16 cellular contexts compared by ENCODE assay signal in genomic region chr2:135607561-135607960, GRCh38.
"Had no signal": no experiment of that assay in that cellular context is flagged by ENCODE, and none has a peak within 500 bp of the region (broad histone marks: within the 10 kb centered on the region; RNA-seq: fewer than 3 reads in every experiment).

No MANE protein-coding gene starts in this region.

- H3K27me3 ChIP-seq: body of pancreas, esophagus squamous epithelium, left lung, thyroid gland, uterus had no signal

- H3K4me1 Mint-ChIP-seq: activated naive CD8-positive, alpha-beta T cell treated with anti-CD3 and anti-CD28 coated beads, Interleukin-2, amount 50 U/mL, for 24 hours; nephron progenitor cell; T-cell had no signal

- H3K4me3 Mint-ChIP-seq: activated CD8-positive, alpha-beta T cell treated with anti-CD3 and anti-CD28 coated beads for 36 hours; activated naive CD8-positive, alpha-beta T cell treated with anti-CD3 and anti-CD28 coated beads, Interleukin-2, amount 50 U/mL, for 24 hours; nephron progenitor cell; T-cell had no signal

- H3K4me3 ChIP-seq: body of pancreas, esophagus squamous epithelium, left lung, SK-N-MC, thyroid gland, uterus had no signal

- H3K36me3 ChIP-seq: thyroid gland, uterus had no signal

- H3K9me3 Mint-ChIP-seq: activated CD8-positive, alpha-beta T cell treated with anti-CD3 and anti-CD28 coated beads for 36 hours; activated naive CD8-positive, alpha-beta T cell treated with anti-CD3 and anti-CD28 coated beads, Interleukin-2, amount 50 U/mL, for 24 hours; nephron progenitor cell; T-cell had no signal

- ATAC-seq: activated CD8-positive, alpha-beta T cell treated with anti-CD3 and anti-CD28 coated beads for 36 hours; activated naive CD8-positive, alpha-beta T cell treated with anti-CD3 and anti-CD28 coated beads, Interleukin-2, amount 50 U/mL, for 24 hours; body of pancreas; left lung; T-cell had no signal

- H3K4me1 ChIP-seq: body of pancreas, left lung, uterus had no signal

- DNase-seq: activated CD8-positive, alpha-beta memory T cell treated with anti-CD3 and anti-CD28 coated beads, Interleukin-2, amount 50 U/mL, for 4 hours; activated CD8-positive, alpha-beta T cell treated with anti-CD3 and anti-CD28 coated beads for 36 hours; activated naive CD4-positive, alpha-beta T cell treated with Interleukin-2 at 50 U/mL for 16 hours; activated naive CD8-positive, alpha-beta T cell treated with anti-CD3 and anti-CD28 coated beads, Interleukin-2, amount 50 U/mL, for 24 hours; body of pancreas; cerebellar nuclear complex; esophagus squamous epithelium; head of caudate nucleus; left lung; mesendoderm; nephron progenitor cell; T-cell; thyroid gland; uterus had no signal

- H3K27me3 Mint-ChIP-seq: activated CD8-positive, alpha-beta T cell treated with anti-CD3 and anti-CD28 coated beads for 36 hours; activated naive CD8-positive, alpha-beta T cell treated with anti-CD3 and anti-CD28 coated beads, Interleukin-2, amount 50 U/mL, for 24 hours; T-cell had no signal

- H3K9me3 ChIP-seq: body of pancreas, esophagus squamous epithelium, left lung, thyroid gland, uterus had no signal

- H3K27ac Mint-ChIP-seq: activated CD8-positive, alpha-beta T cell treated with anti-CD3 and anti-CD28 coated beads for 36 hours; activated naive CD8-positive, alpha-beta T cell treated with anti-CD3 and anti-CD28 coated beads, Interleukin-2, amount 50 U/mL, for 24 hours; nephron progenitor cell; T-cell had no signal

- H3K27ac ChIP-seq: body of pancreas, esophagus squamous epithelium, left lung, SK-N-MC, thyroid gland, uterus, VCaP had no signal
